14 cellular contexts compared by ENCODE assay signal in genomic region chr12:132033627-132034026, GRCh38.
DNase-seq lines count a peak whose midpoint lies in the region; ATAC-seq and TF ChIP-seq lines count a peak whose summit lies in the region.
"Had no signal": no experiment of that assay in that cellular context is flagged by ENCODE, and none has a peak within 500 bp of the region (broad histone marks: within the 10 kb centered on the region; RNA-seq: fewer than 3 reads in every experiment).

No MANE protein-coding gene starts in this region.

- no peak overlapping the region for H3K27ac ChIP-seq in IMR-90 (ENCODE audit: insufficient read depth, low read length)
- H3K27ac ChIP-seq in mesenchymal stem cell (ENCODE audit: low read length, poor library complexity, severe bottlenecking), result peak overlapping the region; percentile 24

- no peak overlapping the region for H2BK20ac ChIP-seq in IMR-90 (ENCODE audit: low read depth, low read length)

- DNase-seq in IMR-90, result no peak
- no peak for DNase-seq in mesenchymal stem cell
- no peak for DNase-seq in osteocyte (ENCODE audit: extremely low spot score, unreplicated experiment)
- DNase-seq in stimulated activated CD4-positive, alpha-beta T cell treated with anti-CD3 and anti-CD28 coated beads, Interleukin-4, amount 100 ng/mL, for 4 hours, result no peak
- DNase-seq in activated T-cell treated with anti-CD3 and anti-CD28 coated beads for 4 hours, result no peak
- DNase-seq: C1 segment of cervical spinal cord; Calu3; CD4-positive, alpha-beta memory T cell; COR-L47; DMS53; DMS79 treated with DMSO at 0.1 percent for 48 hours; GOT3 had no signal

- 67% methylated on average over 1 of the region's 5 CpGs; no CpG with 5 or more reads in 1 of the 2 experiments for WGBS in IMR-90 (ENCODE audit: extremely low coverage in 2 of 2, insufficient read length in 1 of 2), 2 experiments
- 100% methylated on average over 4 of the region's 5 CpGs for WGBS in mesenchymal stem cell

- H3K4me1 Mint-ChIP-seq in osteocyte (ENCODE audit: unreplicated experiment), result peaks cover 29% of the 10 kb centered on the region

- H3K27ac Mint-ChIP-seq in osteocyte (ENCODE audit: unreplicated experiment), result peak overlapping the region; percentile 52
- H3K27ac Mint-ChIP-seq: CD4-positive, alpha-beta memory T cell had no signal

- peaks cover 9% of the 10 kb centered on the region for H4K20me1 ChIP-seq in IMR-90 (ENCODE audit: insufficient read depth, low read length)

- no peak overlapping the region for H2AK9ac ChIP-seq in IMR-90 (replicated peaks; ENCODE audit: low read depth, low read length, poor library complexity)

- no peak for TF ChIP-seq RAD21 in IMR-90 (IDR thresholded peaks at IDR 0.05; ENCODE audit: low read length)

- H4K91ac ChIP-seq in IMR-90 (ENCODE audit: insufficient read depth, low read depth, low read length), result no peak overlapping the region
- H4K91ac ChIP-seq in mesenchymal stem cell (ENCODE audit: low read length), result no peak overlapping the region

- H3K9me1 ChIP-seq in IMR-90 (ENCODE audit: insufficient read depth, low read length), result peaks cover 34% of the 10 kb centered on the region

- H3K27me3 Mint-ChIP-seq in osteocyte (ENCODE audit: unreplicated experiment), result no peaks in the 10 kb centered on the region
- H3K27me3 Mint-ChIP-seq: CD4-positive, alpha-beta memory T cell had no signal

- H3K9ac ChIP-seq in IMR-90 (ENCODE audit: low read depth, low read length) (no peak overlapping the region), mesenchymal stem cell (ENCODE audit: low read length) (no peak overlapping the region)

- H2AFZ ChIP-seq in IMR-90 (replicated peaks; ENCODE audit: low read length, poor library complexity) (no peak overlapping the region), mesenchymal stem cell (ENCODE audit: low read depth, low read length) (no peak overlapping the region)

- H3K79me1 ChIP-seq in IMR-90 (ENCODE audit: low read depth in 1 of 2, low read length in 2 of 2) (peaks cover 10 to 57% of the 10 kb centered on the region in 2 experiments; a peak in 2 of 4 replicates), mesenchymal stem cell (replicated peaks; ENCODE audit: low read length, poor library complexity, severe bottlenecking) (peaks cover 43% of the 10 kb centered on the region)

- TF ChIP-seq POLR2A in IMR-90 (IDR thresholded peaks at IDR 0.05; ENCODE audit: low read depth, low read length), result no peak

- peak; percentile 53 for ATAC-seq in IMR-90 (ENCODE audit: low read depth)
- ATAC-seq in HG03196 (IDR thresholded peaks at IDR 0.05; ENCODE audit: unreplicated experiment), result no peak

- H4K8ac ChIP-seq in IMR-90 (ENCODE audit: low read depth in 2 of 2, low read length in 2 of 2), result no peak overlapping the region
- H4K8ac ChIP-seq in mesenchymal stem cell (ENCODE audit: low read length), result no peak overlapping the region

- H4K5ac ChIP-seq in IMR-90 (ENCODE audit: low read depth, low read length), result no peak overlapping the region

- no TSS peak for BruUV-seq in IMR-90 (replicated peaks; lab: Mats Ljungman, UMichigan)

- no peak overlapping the region for H2BK15ac ChIP-seq in IMR-90 (ENCODE audit: low read depth, low read length)
- no peak overlapping the region for H2BK15ac ChIP-seq in mesenchymal stem cell (ENCODE audit: low read depth, poor library complexity, severe bottlenecking)

- TF ChIP-seq CTCF in IMR-90 (conservative IDR thresholded peaks at IDR 0.05; ENCODE audit: low read depth, low read length) (no peak), osteocyte (IDR thresholded peaks at IDR 0.05) (no peak)

- in situ Hi-C loops in IMR-90 (cut with MboI; ENCODE audit: low sequenced_read_pairs), result no loop called here

- no peak overlapping the region for H3K56ac ChIP-seq in IMR-90 (ENCODE audit: extremely low read depth, insufficient read depth, low read length)

- H3K4ac ChIP-seq in IMR-90 (ENCODE audit: low read depth, low read length), result no peak overlapping the region
- no peak overlapping the region for H3K4ac ChIP-seq in mesenchymal stem cell (ENCODE audit: low read depth in 1 of 2, low read length in 2 of 2)

- H2BK5ac ChIP-seq in IMR-90 (ENCODE audit: low read depth, low read length, poor library complexity, severe bottlenecking) (no peak overlapping the region), mesenchymal stem cell (ENCODE audit: low read depth, low read length, poor library complexity, severe bottlenecking) (no peak overlapping the region)

- H3K23ac ChIP-seq in IMR-90 (ENCODE audit: low read depth, low read length), result no peak overlapping the region
- no peak overlapping the region for H3K23ac ChIP-seq in mesenchymal stem cell (ENCODE audit: low read length in 2 of 2)

- no peak overlapping the region for H3K4me3 ChIP-seq in IMR-90 (ENCODE audit: insufficient read depth, low read depth, low read length)
- H3K4me3 ChIP-seq in mesenchymal stem cell (ENCODE audit: insufficient read depth in 1 of 2, low read depth in 1 of 2, low read length in 2 of 2), result no peak overlapping the region
- H3K4me3 ChIP-seq: HAP-1 had no signal

- H3K4me1 ChIP-seq in IMR-90 (ENCODE audit: control insufficient read depth, insufficient read depth, low read length) (peaks cover 6% of the 10 kb centered on the region), mesenchymal stem cell (ENCODE audit: control insufficient read depth, insufficient read depth, low read depth, low read length) (peaks cover 11% of the 10 kb centered on the region)
- H3K4me1 ChIP-seq: HAP-1 had no signal

- no peak overlapping the region for H2BK12ac ChIP-seq in mesenchymal stem cell (ENCODE audit: low read length in 2 of 2)

- dilution Hi-C loops in IMR-90 (cut with HindIII; ENCODE audit: low sequenced_read_pairs, unreplicated experiment), result no loop called here

- H2BK120ac ChIP-seq in IMR-90 (ENCODE audit: low read depth, low read length), result no peak overlapping the region
- H2BK120ac ChIP-seq in mesenchymal stem cell (ENCODE audit: low read depth, low read length), result no peak overlapping the region

- peaks cover 66% of the 10 kb centered on the region for H3K36me3 Mint-ChIP-seq in osteocyte (ENCODE audit: unreplicated experiment)

- peaks cover 71% of the 10 kb centered on the region for H3K36me3 ChIP-seq in IMR-90 (ENCODE audit: control insufficient read depth, insufficient read depth, low read length)
- H3K36me3 ChIP-seq in mesenchymal stem cell (ENCODE audit: control insufficient read depth in 1 of 2, insufficient read depth in 2 of 2, low read depth in 1 of 2, low read length in 2 of 2), result peaks cover 71 to 93% of the 10 kb centered on the region in 2 experiments

- no peak overlapping the region for H2AK5ac ChIP-seq in IMR-90 (ENCODE audit: low read depth, low read length)
- no peak overlapping the region for H2AK5ac ChIP-seq in mesenchymal stem cell (ENCODE audit: low read length, severe bottlenecking)

- H3K4me2 ChIP-seq in IMR-90 (ENCODE audit: low read depth, low read length) (no peak overlapping the region), mesenchymal stem cell (ENCODE audit: low read length, poor library complexity, severe bottlenecking) (no peak overlapping the region)

- CTCF ChIA-PET in IMR-90 (lab: Yijun Ruan, JAX), result no interaction called here

- no peak overlapping the region for H3K14ac ChIP-seq in IMR-90 (replicated peaks; ENCODE audit: low read depth, low read length)
- no peak overlapping the region for H3K14ac ChIP-seq in mesenchymal stem cell (ENCODE audit: low read length in 2 of 2)

- H3K9me3 ChIP-seq in IMR-90 (ENCODE audit: control insufficient read depth, insufficient read depth, low read length) (no peaks in the 10 kb centered on the region), mesenchymal stem cell (ENCODE audit: control insufficient read depth, low read length) (no peaks in the 10 kb centered on the region)
- H3K9me3 ChIP-seq: HAP-1 had no signal

- H3K9me3 Mint-ChIP-seq in osteocyte (ENCODE audit: unreplicated experiment), result no peaks in the 10 kb centered on the region
- H3K9me3 Mint-ChIP-seq: CD4-positive, alpha-beta memory T cell had no signal

- intact Hi-C loops in IMR-90 (cut with micrococcal nuclease), result no loop called here

- H3K18ac ChIP-seq in IMR-90 (ENCODE audit: low read depth, low read length) (no peak overlapping the region), mesenchymal stem cell (ENCODE audit: low read depth in 1 of 2, low read length in 2 of 2) (no peak overlapping the region)

- no peaks in the 10 kb centered on the region for H3K27me3 ChIP-seq in IMR-90 (ENCODE audit: control insufficient read depth, insufficient read depth, low read length)
- H3K27me3 ChIP-seq in mesenchymal stem cell (ENCODE audit: control insufficient read depth in 1 of 2, insufficient read depth in 1 of 2, low read length in 2 of 2), result no peaks in the 10 kb centered on the region

- POLR2A ChIA-PET in IMR-90 (lab: Charles Lee; ENCODE audit: unreplicated experiment), result no interaction called here

- H3K4me3 Mint-ChIP-seq in osteocyte (ENCODE audit: unreplicated experiment), result no peak overlapping the region
- H3K4me3 Mint-ChIP-seq: CD4-positive, alpha-beta memory T cell had no signal

TF ChIP-seq in IMR-90, 13 proteins besides CTCF, POLR2A, EP300 and RAD21 (continues in another document):
- TF ChIP-seq CHD1 (IDR thresholded peaks at IDR 0.05; ENCODE audit: low read depth, low read length) (no peak), CEBPB (IDR thresholded peaks at IDR 0.05; ENCODE audit: low read depth, low read length) (no peak), MXI1 (IDR thresholded peaks at IDR 0.05; ENCODE audit: borderline replicate concordance, low read depth, low read length) (no peak), MAFK (IDR thresholded peaks at IDR 0.05; ENCODE audit: low read depth, low read length) (no peak), RFX5 (IDR thresholded peaks at IDR 0.05; ENCODE audit: low read depth, low read length) (no peak), BHLHE40 (IDR thresholded peaks at IDR 0.05; ENCODE audit: low read depth, low read length) (no peak), MAZ (IDR thresholded peaks at IDR 0.05; ENCODE audit: borderline replicate concordance, low read depth, low read length) (no peak)
- TF ChIP-seq, protein P1, sequence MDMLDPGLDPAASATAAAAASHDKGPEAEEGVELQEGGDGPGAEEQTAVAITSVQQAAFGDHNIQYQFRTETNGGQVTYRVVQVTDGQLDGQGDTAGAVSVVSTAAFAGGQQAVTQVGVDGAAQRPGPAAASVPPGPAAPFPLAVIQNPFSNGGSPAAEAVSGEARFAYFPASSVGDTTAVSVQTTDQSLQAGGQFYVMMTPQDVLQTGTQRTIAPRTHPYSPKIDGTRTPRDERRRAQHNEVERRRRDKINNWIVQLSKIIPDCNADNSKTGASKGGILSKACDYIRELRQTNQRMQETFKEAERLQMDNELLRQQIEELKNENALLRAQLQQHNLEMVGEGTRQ (IDR thresholded peaks at IDR 0.05; ENCODE audit: low read depth, low read length), result no peak
- TF ChIP-seq, protein P2, sequence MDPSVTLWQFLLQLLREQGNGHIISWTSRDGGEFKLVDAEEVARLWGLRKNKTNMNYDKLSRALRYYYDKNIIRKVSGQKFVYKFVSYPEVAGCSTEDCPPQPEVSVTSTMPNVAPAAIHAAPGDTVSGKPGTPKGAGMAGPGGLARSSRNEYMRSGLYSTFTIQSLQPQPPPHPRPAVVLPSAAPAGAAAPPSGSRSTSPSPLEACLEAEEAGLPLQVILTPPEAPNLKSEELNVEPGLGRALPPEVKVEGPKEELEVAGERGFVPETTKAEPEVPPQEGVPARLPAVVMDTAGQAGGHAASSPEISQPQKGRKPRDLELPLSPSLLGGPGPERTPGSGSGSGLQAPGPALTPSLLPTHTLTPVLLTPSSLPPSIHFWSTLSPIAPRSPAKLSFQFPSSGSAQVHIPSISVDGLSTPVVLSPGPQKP (IDR thresholded peaks at IDR 0.05; ENCODE audit: borderline replicate concordance, low read depth, low read length), result no peak
